Comparison of ENCODE assay signal across 11 cellular contexts in genomic region chr1:103107696-103108524, GRCh38. TPM values are rescaled to one million over a fixed set of nuclear protein-coding genes. Genes with fewer than 3 reads are reported as not detected.
DNase-seq lines count a peak whose midpoint lies in the region; ATAC-seq and TF ChIP-seq lines count a peak whose summit lies in the region.
"Had no signal": no experiment of that assay in that cellular context is flagged by ENCODE, and none has a peak within 500 bp of the region (broad histone marks: within the 10 kb centered on the region; RNA-seq: fewer than 3 reads in every experiment).

COL11A1 (minus strand) TSS chr1:103108522; CDS start chr1:103108178, 344 bp downstream.

- no peak for TF ChIP-seq POLR2A in vagina (IDR thresholded peaks at IDR 0.05)

- intact Hi-C loops in Right ventricle myocardium inferior (cut with DNase I): loop anchor here (10.0 kb wide), 1 partner anchor 407 kb away; no protein-coding TSS in a partner anchor
- intact Hi-C loops in left ventricle myocardium superior (cut with micrococcal nuclease): loop anchor here (5.0 kb wide), 1 partner anchor 404 kb away; no protein-coding TSS in a partner anchor
- intact Hi-C loops in vagina (cut with DNase I): loop anchor here (5.0 kb wide), 1 partner anchor 399 kb away; no protein-coding TSS in a partner anchor
- intact Hi-C loops in OCI-LY7 (cut with micrococcal nuclease; ENCODE audit: unreplicated experiment): loop anchor here (5.0 to 10.0 kb wide), 2 partner anchors 127 to 354 kb away; no protein-coding TSS in a partner anchor

- peak within 1 kb of the TSS; percentile 59 for H3K4me3 ChIP-seq in fibroblast of pulmonary artery (replicated peaks; ENCODE audit: low read depth, low read length)
- H3K4me3 ChIP-seq in vagina: peak within 1 kb of the TSS; percentile 43 to 53
- no peak within 1 kb of the TSS for H3K4me3 ChIP-seq in OCI-LY7 (ENCODE audit: low read depth, low read length, poor library complexity, severe bottlenecking)
- H3K4me3 ChIP-seq: BLaER1 treated with 17β-estradiol and CSF1 and Interleukin-3, amounts not matched to agents 10 nM and 100 nM had no signal

- peaks cover 50% of the 10 kb centered on the region for H3K4me1 Mint-ChIP-seq in neural crest cell

- DNase-seq in Right ventricle myocardium inferior (ENCODE audit: missing footprints) (peak; percentile 16), left ventricle myocardium superior (no peak), fibroblast of pulmonary artery (ENCODE audit: low read depth) (no peak), neural crest cell (ENCODE audit: low read depth, low spot score) (peak; percentile 3), vagina (ENCODE audit: extremely low spot score in 2 of 2) (no peak), OCI-LY7 (ENCODE audit: low spot score) (no peak)
- DNase-seq: activated CD4-positive, alpha-beta T cell treated with anti-CD3 and anti-CD28 coated beads, Interleukin-2, amount 50 U/mL, for 1 hour; stimulated activated CD4-positive, alpha-beta T cell treated with anti-CD3 and anti-CD28 coated beads, Interleukin-4, amount 100 ng/mL, for 1 hour had no signal

- H3K27ac ChIP-seq in vagina (no peak within 1 kb of the TSS), OCI-LY7 (ENCODE audit: low read depth, low read length, poor library complexity, severe bottlenecking) (no peak within 1 kb of the TSS)
- H3K27ac ChIP-seq: BLaER1 treated with 17β-estradiol and CSF1 and Interleukin-3, amounts not matched to agents 10 nM and 100 nM had no signal

- H3K36me3 Mint-ChIP-seq in neural crest cell (ENCODE audit: low read depth): no peaks in the 10 kb centered on the region

- H3K9me3 ChIP-seq in vagina: no peaks in the 10 kb centered on the region
- no peaks in the 10 kb centered on the region for H3K9me3 ChIP-seq in OCI-LY7 (ENCODE audit: low read length)

- H4K20me1 ChIP-seq in OCI-LY7 (ENCODE audit: insufficient read depth, low read length): no peaks in the 10 kb centered on the region
- H4K20me1 ChIP-seq: BLaER1 treated with 17β-estradiol and CSF1 and Interleukin-3, amounts not matched to agents 10 nM and 100 nM had no signal

- no peaks in the 10 kb centered on the region for H3K27me3 ChIP-seq in vagina

- no peak within 1 kb of the TSS for H2AFZ ChIP-seq in OCI-LY7 (ENCODE audit: low read length)

- POLR2A ChIA-PET in OCI-LY7 (lab: Charles Lee): no interaction called here

- H3K9me3 Mint-ChIP-seq in neural crest cell: no peaks in the 10 kb centered on the region

- peak within 1 kb of the TSS; percentile 78 for H3K27ac Mint-ChIP-seq in neural crest cell (ENCODE audit: unreplicated experiment)

- no peaks in the 10 kb centered on the region for H3K9me2 ChIP-seq in OCI-LY7 (ENCODE audit: insufficient read depth, low read length)

- no TSS peak for BruUV-seq in OCI-LY7 (replicated peaks; lab: Mats Ljungman, UMichigan)

- H3K4me3 Mint-ChIP-seq in neural crest cell: peak within 1 kb of the TSS; percentile 92

- TF ChIP-seq CTCF in fibroblast of pulmonary artery (IDR thresholded peaks at IDR 0.05; ENCODE audit: low read length, missing control alignments) (no peak), neural crest cell (conservative IDR thresholded peaks at IDR 0.05) (no peak), vagina (IDR thresholded peaks at IDR 0.05) (no peak), OCI-LY7 (conservative IDR thresholded peaks at IDR 0.05; ENCODE audit: low read length) (no peak)

- H3K79me2 ChIP-seq in OCI-LY7 (ENCODE audit: insufficient read depth, low read depth, low read length): no peaks in the 10 kb centered on the region

- CTCF ChIA-PET in OCI-LY7 (lab: Charles Lee; ENCODE audit: unreplicated experiment): no interaction called here

- H3K36me3 ChIP-seq in vagina: no peaks in the 10 kb centered on the region
- no peaks in the 10 kb centered on the region for H3K36me3 ChIP-seq in OCI-LY7 (ENCODE audit: insufficient read depth, low read length)
- H3K36me3 ChIP-seq: BLaER1 treated with 17β-estradiol and CSF1 and Interleukin-3, amounts not matched to agents 10 nM and 100 nM had no signal

- H3K4me1 ChIP-seq in vagina (peaks cover 28% of the 10 kb centered on the region), OCI-LY7 (ENCODE audit: insufficient read depth, low read length, poor library complexity, severe bottlenecking) (no peaks in the 10 kb centered on the region)
- H3K4me1 ChIP-seq: BLaER1 treated with 17β-estradiol and CSF1 and Interleukin-3, amounts not matched to agents 10 nM and 100 nM had no signal

- H3K27me3 Mint-ChIP-seq in neural crest cell (ENCODE audit: low read depth): peaks cover 6% of the 10 kb centered on the region

- no peak within 1 kb of the TSS for H3K4me2 ChIP-seq in OCI-LY7 (ENCODE audit: low read length)

- ATAC-seq in Right ventricle myocardium inferior: no peak
- no peak for ATAC-seq in left ventricle myocardium superior
- no peak for ATAC-seq in GM18498 (IDR thresholded peaks at IDR 0.05; ENCODE audit: unreplicated experiment)
- ATAC-seq in HG02970 (IDR thresholded peaks at IDR 0.05; ENCODE audit: low FRiP score, unreplicated experiment): no peak

RNA-seq across cellular contexts. Expression of gene COL11A1, which starts in this region (rescaled TPM):
- total RNA-seq in Right ventricle myocardium inferior (not detected), left ventricle myocardium superior (0.42 TPM), neural crest cell (21.5 and 25.1 TPM in 2 replicates), vagina (not detected), OCI-LY7 (2022) (not detected in 2 replicates)
- total RNA-seq in OCI-LY7 (2014; rRNA removed; shearing (Covaris generic)): 0.22 TPM in 1 of 2 replicates, not detected in the other

Comparison
In these comparisons a context has a peak if more than half of its experiments do, and no peak if none do; other contexts are left out.
1. RNA of gene COL11A1 (total RNA-seq): 21.5 to 25.1 TPM in neural crest cell; 0.42 TPM in left ventricle myocardium superior (single experiment), 0.22 TPM in OCI-LY7, not detected in Right ventricle myocardium inferior (single experiment) and not detected in vagina (single experiment); every median in the first group is over 10 times any median in the second.
2. Peak in DNase-seq in Right ventricle myocardium inferior; RNA of the gene not detected or under 1 TPM.